Comparison of ENCODE assay signal across 14 cellular contexts in the genomic region with DNA sequence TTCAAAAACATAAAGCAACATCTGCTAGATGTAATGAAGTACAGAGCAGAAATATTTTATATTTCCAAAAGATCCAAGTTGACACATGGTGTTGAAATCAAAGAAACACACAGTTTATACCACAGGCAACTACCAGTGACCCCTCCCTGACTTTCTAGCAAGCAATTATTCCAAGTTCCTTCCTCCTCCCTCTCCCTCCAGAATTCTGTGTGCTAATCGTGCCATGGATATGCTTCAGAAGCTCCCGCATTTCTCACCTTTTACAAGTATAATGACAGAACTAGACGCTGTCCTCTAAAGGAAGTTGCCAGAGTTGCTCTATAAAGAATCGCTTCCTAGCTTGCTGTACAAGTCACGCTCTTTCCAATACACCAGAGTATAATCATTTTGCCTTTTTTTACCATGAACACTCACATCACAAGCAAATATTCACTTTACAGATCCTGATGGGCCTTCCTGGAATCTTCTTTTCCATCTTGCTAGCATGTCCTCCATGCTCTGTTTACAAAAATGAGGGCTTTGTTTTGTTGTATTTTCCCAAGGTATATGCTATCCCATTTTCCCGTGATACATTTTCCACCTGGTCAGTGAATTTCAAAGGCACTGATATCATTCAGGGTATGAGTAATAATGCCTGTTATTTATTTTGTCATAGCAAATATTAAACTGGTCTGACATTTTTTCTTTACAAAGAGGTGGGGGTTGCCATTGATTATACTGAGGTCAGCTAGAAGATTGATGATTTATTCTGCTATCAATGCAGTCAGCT.
DNase-seq lines count a peak whose midpoint lies in the region; ATAC-seq, FAIRE-seq and TF ChIP-seq lines count a peak whose summit lies in the region.
"Had no signal": no experiment of that assay in that cellular context is flagged by ENCODE, and none has a peak within 500 bp of the region (broad histone marks: within the 10 kb centered on the region; RNA-seq: fewer than 3 reads in every experiment).

No MANE protein-coding gene starts in this region.

- no peak for TF ChIP-seq CTCF in A673 (conservative IDR thresholded peaks at IDR 0.05; ENCODE audit: low read depth, low read length)
- TF ChIP-seq CTCF in RWPE2 (IDR thresholded peaks at IDR 0.05; ENCODE audit: poor library complexity, severe bottlenecking), result no peak
- TF ChIP-seq CTCF in esophagus muscularis mucosa (IDR thresholded peaks at IDR 0.05), result no peak
- no peak for TF ChIP-seq CTCF in mesothelial cell of epicardium (IDR thresholded peaks at IDR 0.05; ENCODE audit: unreplicated experiment)

- H3K27me3 Mint-ChIP-seq in mesothelial cell of epicardium (ENCODE audit: low read depth), result no peaks in the 10 kb centered on the region

- peak; percentile 65 for ATAC-seq in RWPE2 (ENCODE audit: low read depth)

- TF ChIP-seq EP300 in esophagus muscularis mucosa (IDR thresholded peaks at IDR 0.05), result no peak

- H3K4me3 ChIP-seq in A673 (ENCODE audit: low read depth, low read length, poor library complexity, severe bottlenecking) (no peak overlapping the region), RWPE2 (ENCODE audit: severe bottlenecking) (no peak overlapping the region), esophagus muscularis mucosa (no peak overlapping the region), MG63 (no peak overlapping the region)
- H3K4me3 ChIP-seq: HAP-1, right lobe of liver had no signal

- H3K27me3 ChIP-seq in A673 (replicated peaks; ENCODE audit: insufficient read depth, low read depth, low read length, poor library complexity) (no peaks in the 10 kb centered on the region), RWPE2 (ENCODE audit: insufficient read depth, poor library complexity, severe bottlenecking) (no peaks in the 10 kb centered on the region), esophagus muscularis mucosa (no peaks in the 10 kb centered on the region), MG63 (no peaks in the 10 kb centered on the region)
- H3K27me3 ChIP-seq: right lobe of liver had no signal

- H3K4me1 ChIP-seq in A673 (ENCODE audit: insufficient read depth, low read length, poor library complexity, severe bottlenecking) (peaks cover 35% of the 10 kb centered on the region), RWPE2 (ENCODE audit: insufficient read depth, poor library complexity, severe bottlenecking) (peaks cover 39% of the 10 kb centered on the region), esophagus muscularis mucosa (peaks cover 5 to 18% (median 12%) of the 10 kb centered on the region in 4 donors)

- peaks cover 59% of the 10 kb centered on the region for H3K4me1 Mint-ChIP-seq in mesothelial cell of epicardium

- no peaks in the 10 kb centered on the region for H3K9me3 Mint-ChIP-seq in mesothelial cell of epicardium

- H3K27ac ChIP-seq in A673 (ENCODE audit: low read depth, low read length, poor library complexity, severe bottlenecking) (peak overlapping the region; percentile 36), RWPE2 (ENCODE audit: poor library complexity, severe bottlenecking) (peak overlapping the region; percentile 86), esophagus muscularis mucosa (replicated peaks in 1 of 4) (peak overlapping the region; percentile 9 to 40 (median 12))
- H3K27ac ChIP-seq: right lobe of liver, VCaP had no signal

- BruUV-seq in A673 (replicated peaks; lab: Mats Ljungman, UMichigan), result no TSS peak

- H3K36me3 ChIP-seq in A673 (ENCODE audit: insufficient read depth, low read length, poor library complexity, severe bottlenecking) (no peaks in the 10 kb centered on the region), RWPE2 (ENCODE audit: low read depth) (peaks cover 14% of the 10 kb centered on the region), esophagus muscularis mucosa (no peaks in the 10 kb centered on the region), MG63 (no peaks in the 10 kb centered on the region; the same call in 1 of the 2 replicates)
- H3K36me3 ChIP-seq: HAP-1, right lobe of liver had no signal

- H3K4me3 Mint-ChIP-seq in mesothelial cell of epicardium, result no peak overlapping the region

- H3K27ac Mint-ChIP-seq in mesothelial cell of epicardium, result peak overlapping the region; percentile 93

- 71% methylated on average over 6 of the region's 6 CpGs for WGBS in esophagus muscularis mucosa

- intact Hi-C loops in A673 (cut with micrococcal nuclease; ENCODE audit: unreplicated experiment), result no loop called here
- intact Hi-C loops in esophagus muscularis mucosa (cut with DNase I), result no loop called here

- TF ChIP-seq POLR2A in esophagus muscularis mucosa (IDR thresholded peaks at IDR 0.05; ENCODE audit: low read depth), result no peak
- no peak for TF ChIP-seq POLR2A in GM12892 (IDR thresholded peaks at IDR 0.05; ENCODE audit: low read depth, low read length)

- CTCF ChIA-PET in A673 (lab: Charles Lee), result no interaction called here

- DNase-seq in A673 (ENCODE audit: low spot score) (no peak), RWPE2 (ENCODE audit: low spot score) (no peak), esophagus muscularis mucosa (ENCODE audit: extremely low spot score) (no peak), mesothelial cell of epicardium (ENCODE audit: low spot score in 2 of 2, unreplicated experiment in 2 of 2) (no peak), T-helper 2 cell (no peak), NCI-H446 (lab: John Stamatoyannopoulos, UW) (no peak), MG63 (no peak), GM12892 (ENCODE audit: insufficient read length) (no peak)
- DNase-seq: activated gamma-delta T cell, GF-D8, NCI-H1105, right lobe of liver had no signal

- no peak for FAIRE-seq in GM12892 (lab: Jason Lieb, UNC)

- no peaks in the 10 kb centered on the region for H3K36me3 Mint-ChIP-seq in mesothelial cell of epicardium

- H3K9me3 ChIP-seq in A673 (ENCODE audit: low read depth, low read length, poor library complexity, severe bottlenecking) (no peaks in the 10 kb centered on the region), RWPE2 (ENCODE audit: severe bottlenecking) (no peaks in the 10 kb centered on the region), esophagus muscularis mucosa (no peaks in the 10 kb centered on the region), MG63 (no peaks in the 10 kb centered on the region)
- H3K9me3 ChIP-seq: HAP-1, right lobe of liver had no signal

- POLR2A ChIA-PET in A673 (lab: Charles Lee; ENCODE audit: low non-redundant PET), result no interaction called here

Comparison
In these comparisons a context has a peak if more than half of its experiments do, and no peak if none do; other contexts are left out.
1. H3K27ac ChIP-seq: peak in every context shown above with its lines; median percentile 86 in RWPE2; 36 in A673; 12 in esophagus muscularis mucosa.